31 cellular contexts compared by ENCODE assay signal in the genomic region with DNA sequence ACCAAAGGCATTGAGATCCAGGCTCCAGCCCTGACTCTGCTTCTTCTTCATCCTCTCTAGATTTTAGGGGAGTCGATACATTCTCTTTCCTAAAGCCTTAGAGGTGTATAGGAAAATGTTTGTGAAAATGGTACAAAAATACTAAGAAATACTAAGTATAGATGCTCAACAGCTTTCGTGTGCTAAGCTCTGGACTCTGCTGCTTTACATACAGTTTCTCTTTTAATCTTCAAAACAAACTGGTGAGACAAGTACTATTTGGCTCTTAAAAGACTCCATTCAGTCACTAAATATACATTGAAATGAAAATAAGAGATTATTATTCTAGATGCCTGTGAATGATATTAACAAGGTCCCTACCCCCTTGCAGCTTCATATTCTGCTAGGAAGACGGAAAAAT.
"Had no signal": no experiment of that assay in that cellular context is flagged by ENCODE, and none has a peak within 500 bp of the region (broad histone marks: within the 10 kb centered on the region; RNA-seq: fewer than 3 reads in every experiment).

No MANE protein-coding gene starts in this region.

- H3K36me3 ChIP-seq: adrenal gland, brain microvascular endothelial cell, breast epithelium had no signal

- ATAC-seq: activated CD8-positive, alpha-beta T cell treated with anti-CD3 and anti-CD28 coated beads for 36 hours; activated naive CD4-positive, alpha-beta T cell treated with anti-CD3 and anti-CD28 coated beads, Interleukin-2, amount 50 U/mL, for 72 hours; activated T-cell treated with anti-CD3 and anti-CD28 coated beads, Interleukin-2, amount 50 U/mL, for 4 hours; activated T-cell treated with anti-CD3 and anti-CD28 coated beads, Interleukin-2, amount 50 U/mL, for 72 hours; activated T-helper 17 cell treated with anti-CD3 and anti-CD28 coated beads, Interleukin-2, amount 50 U/mL, for 72 hours; body of pancreas had no signal

- H3K27ac ChIP-seq: adrenal gland, body of pancreas, brain microvascular endothelial cell, breast epithelium, VCaP had no signal

- H3K4me3 ChIP-seq: adrenal gland, body of pancreas, breast epithelium had no signal

- H3K9me3 ChIP-seq: adrenal gland, body of pancreas, breast epithelium had no signal

- DNase-seq: activated B cell treated with CpG ODN at 0.5 μM for 24 hours; activated CD4-positive, alpha-beta memory T cell treated with anti-CD3 and anti-CD28 coated beads for 36 hours; activated CD4-positive, alpha-beta T cell treated with anti-CD3 and anti-CD28 coated beads for 4 hours; activated CD4-positive, alpha-beta T cell treated with anti-CD3 and anti-CD28 coated beads, Interleukin-2, amount 10 ng/mL, durations not matched to agents 24 days and 14 days; activated CD4-positive, alpha-beta T cell treated with anti-CD3 and anti-CD28 coated beads, Interleukin-2, amount 50 U/mL, for 1 hour; activated CD4-positive, alpha-beta T cell treated with anti-CD3 and anti-CD28 coated beads, Interleukin-2, amount 50 U/mL, for 4 hours; activated CD4-positive, CD25-positive, alpha-beta regulatory T cell treated with anti-CD3 and anti-CD28 coated beads, Interleukin-2, amount 50 U/mL, for 72 hours; activated CD8-positive, alpha-beta memory T cell treated with anti-CD3 and anti-CD28 coated beads, Interleukin-2, amount 50 U/mL, for 4 hours; activated CD8-positive, alpha-beta T cell treated with anti-CD3 and anti-CD28 coated beads for 36 hours; activated effector memory CD4-positive, alpha-beta T cell treated with anti-CD3 and anti-CD28 coated beads, Interleukin-2, amount 50 U/mL, for 16 hours; activated gamma-delta T cell treated with Interleukin-2 at 50 U/mL for 16 hours; activated naive CD4-positive, alpha-beta T cell; activated naive CD4-positive, alpha-beta T cell treated with anti-CD3 and anti-CD28 coated beads for 36 hours; activated naive CD4-positive, alpha-beta T cell treated with anti-CD3 and anti-CD28 coated beads, Interleukin-2, amount 50 U/mL, for 16 hours; activated naive CD8-positive, alpha-beta T cell treated with anti-CD3 and anti-CD28 coated beads for 36 hours; activated T-cell treated with anti-CD3 and anti-CD28 coated beads for 4 hours; activated T-cell treated with anti-CD3 and anti-CD28 coated beads, Interleukin-2, amount 50 U/mL, for 1 hour; activated T-cell treated with anti-CD3 and anti-CD28 coated beads, Interleukin-2, amount 50 U/mL, for 4 hours; activated T-cell treated with anti-CD3 and anti-CD28 coated beads, Interleukin-2, amount 50 U/mL, for 72 hours; adrenal gland; amniotic stem cell; aorta; body of pancreas; brain microvascular endothelial cell; central memory CD4-positive, alpha-beta T cell; T-helper 2 cell; T-helper 9 cell had no signal

- H3K27me3 ChIP-seq: adrenal gland, body of pancreas, brain microvascular endothelial cell, breast epithelium had no signal

- H3K4me1 ChIP-seq: adrenal gland, body of pancreas, breast epithelium had no signal
